In genomic region chr18:8696749-8697211, GRCh38 we compare ENCODE assay signal across 8 cellular contexts. TPM values are rescaled to one million over a fixed set of nuclear protein-coding genes. Genes with fewer than 3 reads are reported as not detected.
DNase-seq lines count a peak whose midpoint lies in the region; ATAC-seq, FAIRE-seq and TF ChIP-seq lines count a peak whose summit lies in the region.

No MANE protein-coding gene starts in this region.

- no peaks in the 10 kb centered on the region for H3K9me3 ChIP-seq in left lung

- TF ChIP-seq CTCF in left lung (IDR thresholded peaks at IDR 0.05) = peak; percentile 95

- DNase-seq in D341Med (ENCODE audit: low spot score) = peak; percentile 89
- peak; percentile 68 for DNase-seq in H54 (ENCODE audit: insufficient read length, low spot score)
- peak; percentile 41 for DNase-seq in NCI-H2171 treated with DMSO at 0.1 percent for 48 hours (lab: John Stamatoyannopoulos, UW)
- DNase-seq in cerebellar cortex (ENCODE audit: low spot score) = peak; percentile 69
- DNase-seq in left lung = peak; percentile 72 to 91
- peak; percentile 35 for DNase-seq in stimulated activated CD8-positive, alpha-beta memory T cell treated with anti-CD3 and anti-CD28 coated beads, Interleukin-12 subunit alpha, Interleukin-12 subunit beta, amount 100 ng/mL, for 24 hours (ENCODE audit: extremely low read depth)
- DNase-seq in occipital lobe (lab: John Stamatoyannopoulos, UW) = no peak

- FAIRE-seq in H54 (lab: Jason Lieb, UNC) = peak; percentile 27

- intact Hi-C loops in left lung (cut with DNase I) = no loop called here

- H3K27me3 ChIP-seq in left lung = peaks cover 0 to 6% of the 10 kb centered on the region in 2 donors

- H3K27ac ChIP-seq in left lung = no peak overlapping the region

- no peaks in the 10 kb centered on the region for H3K4me1 ChIP-seq in left lung

- no peak for TF ChIP-seq POLR2A in H54 (IDR thresholded peaks at IDR 0.05; ENCODE audit: low read depth, low read length)

- ATAC-seq in activated CD4-positive, CD25-positive, alpha-beta regulatory T cell treated with anti-CD3 and anti-CD28 coated beads, Interleukin-2, amount 50 U/mL, for 24 hours = peak; percentile 80 to 87
- peak; percentile 100 for ATAC-seq in left lung

- no peak overlapping the region for H3K4me3 ChIP-seq in left lung

- no peaks in the 10 kb centered on the region for H3K36me3 ChIP-seq in left lung

RNA-seq across cellular contexts. Expression of gene MTCL1, which starts 8.6 kb away (rescaled TPM):
- total RNA-seq in left lung (10 to 100 TPM in 1 of 2 donors, 1 to 10 TPM in 1; 7.3 to 12.8 TPM), occipital lobe (24.6 TPM)
